Comparison of ENCODE assay signal across 8 cellular contexts in genomic region chr16:89096768-89097527, GRCh38. TPM values are rescaled to one million over a fixed set of nuclear protein-coding genes. Genes with fewer than 3 reads are reported as not detected.
DNase-seq lines count a peak whose midpoint lies in the region; TF ChIP-seq lines count a peak whose summit lies in the region.

No MANE protein-coding gene starts in this region.

- no peaks in the 10 kb centered on the region for H3K9me3 ChIP-seq in adrenal gland (replicated peaks in 1 of 3)
- H3K9me3 ChIP-seq in uterus = no peaks in the 10 kb centered on the region

- peaks cover 0 to 13% of the 10 kb centered on the region in 2 donors for H3K36me3 ChIP-seq in adrenal gland (replicated peaks in 1 of 2)
- H3K36me3 ChIP-seq in uterus = no peaks in the 10 kb centered on the region

- TF ChIP-seq CTCF in C4-2B (conservative IDR thresholded peaks at IDR 0.05) = no peak
- TF ChIP-seq CTCF in adrenal gland (IDR thresholded peaks at IDR 0.05) = no peak
- TF ChIP-seq CTCF in uterus (IDR thresholded peaks at IDR 0.05) = no peak

- peak; percentile 43 for DNase-seq in activated CD4-positive, alpha-beta T cell treated with anti-CD3 and anti-CD28 coated beads for 1 hour
- DNase-seq in activated naive CD4-positive, alpha-beta T cell treated with anti-CD3 and anti-CD28 coated beads, Interleukin-2, amount 10 ng/mL, durations not matched to agents 7 days and 5 days = peak; percentile 78
- DNase-seq in stimulated activated CD4-positive, alpha-beta T cell treated with anti-CD3 and anti-CD28 coated beads, Interleukin-1b, Interleukin-23, amount 100 ng/mL, for 24 hours (ENCODE audit: low read depth in 4 of 4, low spot score in 1 of 4) = peak; percentile 12 to 63 (median 48)
- DNase-seq in NCI-H1417 treated with DMSO at 0.1 percent for 48 hours (lab: John Stamatoyannopoulos, UW) = no peak
- DNase-seq in adrenal gland = no peak
- no peak for DNase-seq in uterus
- no peak for DNase-seq in DMS 273 (lab: John Stamatoyannopoulos, UW; ENCODE audit: unreplicated experiment)

- H3K27me3 ChIP-seq in adrenal gland = no peaks in the 10 kb centered on the region
- no peaks in the 10 kb centered on the region for H3K27me3 ChIP-seq in uterus

- H3K4me3 ChIP-seq in adrenal gland (no peak overlapping the region), uterus (no peak overlapping the region)

- peaks cover 8% of the 10 kb centered on the region for H3K27me3 Mint-ChIP-seq in activated naive CD4-positive, alpha-beta T cell treated with anti-CD3 and anti-CD28 coated beads, Interleukin-2, amount 10 ng/mL, durations not matched to agents 7 days and 5 days

- H3K4me1 Mint-ChIP-seq in activated naive CD4-positive, alpha-beta T cell treated with anti-CD3 and anti-CD28 coated beads, Interleukin-2, amount 10 ng/mL, durations not matched to agents 7 days and 5 days = peaks cover 74% of the 10 kb centered on the region

- intact Hi-C loops in adrenal gland (cut with DNase I) (loop anchor here in 1 of 2 donors (10.0 kb wide), 1 partner anchor 68 kb away; no protein-coding TSS in a partner anchor), uterus (cut with DNase I; ENCODE audit: low total_unique reads) (no loop called here)

- H3K4me3 Mint-ChIP-seq in activated naive CD4-positive, alpha-beta T cell treated with anti-CD3 and anti-CD28 coated beads, Interleukin-2, amount 10 ng/mL, durations not matched to agents 7 days and 5 days = peak overlapping the region; percentile 64

- 85 to 89% (median 87%) methylated on average over 26 to 31 of the region's 31 CpGs for WGBS in adrenal gland, 4 donors

- H3K27ac Mint-ChIP-seq in activated naive CD4-positive, alpha-beta T cell treated with anti-CD3 and anti-CD28 coated beads, Interleukin-2, amount 10 ng/mL, durations not matched to agents 7 days and 5 days = peak overlapping the region; percentile 97

- TF ChIP-seq POLR2A in adrenal gland (IDR thresholded peaks at IDR 0.05) (no peak), uterus (IDR thresholded peaks at IDR 0.05) (no peak)

- H3K4me1 ChIP-seq in adrenal gland (replicated peaks in 1 of 2) (peaks cover 17 to 36% of the 10 kb centered on the region in 2 donors), uterus (no peaks in the 10 kb centered on the region)

- peaks cover 30% of the 10 kb centered on the region for H3K36me3 Mint-ChIP-seq in activated naive CD4-positive, alpha-beta T cell treated with anti-CD3 and anti-CD28 coated beads, Interleukin-2, amount 10 ng/mL, durations not matched to agents 7 days and 5 days

- CTCF ChIA-PET in activated naive CD4-positive, alpha-beta T cell treated with anti-CD3 and anti-CD28 coated beads, Interleukin-2, amount 10 ng/mL, durations not matched to agents 7 days and 5 days (lab: Charles Lee) = interaction anchor here (0.6 to 0.9 kb wide), 2 partner anchors 360 to 1327 kb away, joined by 3 read pairs; no protein-coding TSS in a partner anchor

- peak overlapping the region; percentile 45 for H3K27ac ChIP-seq in C4-2B
- H3K27ac ChIP-seq in adrenal gland = no peak overlapping the region
- no peak overlapping the region for H3K27ac ChIP-seq in uterus

- no peaks in the 10 kb centered on the region for H3K9me3 Mint-ChIP-seq in activated naive CD4-positive, alpha-beta T cell treated with anti-CD3 and anti-CD28 coated beads, Interleukin-2, amount 10 ng/mL, durations not matched to agents 7 days and 5 days

RNA-seq across cellular contexts. Expression of gene ACSF3, which starts 3.3 kb away (rescaled TPM):
- total RNA-seq in adrenal gland (10 to 100 TPM; 35.7 to 88.3 (median 57.0) TPM), uterus (10 to 100 TPM in 3 of 4 donors, 1 to 10 TPM in 1; 7.4 to 39.0 (median 18.2) TPM)
- 10 to 100 TPM; 32.4 to 90.3 (median 82.1) TPM for polyA plus RNA-seq in adrenal gland

Comparison
In these comparisons a context has a peak if more than half of its experiments do, and no peak if none do; other contexts are left out.
1. DNase-seq: peak in activated CD4-positive, alpha-beta T cell treated with anti-CD3 and anti-CD28 coated beads for 1 hour (single experiment), activated naive CD4-positive, alpha-beta T cell treated with anti-CD3 and anti-CD28 coated beads, Interleukin-2, amount 10 ng/mL, durations not matched to agents 7 days and 5 days (single experiment) and stimulated activated CD4-positive, alpha-beta T cell treated with anti-CD3 and anti-CD28 coated beads, Interleukin-1b, Interleukin-23, amount 100 ng/mL, for 24 hours (4 of 4); none in NCI-H1417 treated with DMSO at 0.1 percent for 48 hours (single experiment), adrenal gland (0 of 7), uterus (0 of 2) and DMS 273 (single experiment).